In genomic region chr2:26382534-26382933, GRCh38 we compare ENCODE assay signal across 26 cellular contexts. TPM values are rescaled to one million over a fixed set of nuclear protein-coding genes. Genes with fewer than 3 reads are reported as not detected.
"Had no signal": no experiment of that assay in that cellular context is flagged by ENCODE, and none has a peak within 500 bp of the region (broad histone marks: within the 10 kb centered on the region; RNA-seq: fewer than 3 reads in every experiment).

No MANE protein-coding gene starts in this region.

- ATAC-seq: activated T-cell treated with anti-CD3 and anti-CD28 coated beads, Interleukin-2, amount 50 U/mL, for 4 hours; gastrocnemius medialis; left lung; naive thymus-derived CD8-positive, alpha-beta T cell; stimulated activated naive CD8-positive, alpha-beta T cell treated with anti-CD3 and anti-CD28 coated beads, Interleukin-15, amount 100 ng/mL, for 72 hours had no signal

- H3K4me3 ChIP-seq: colonic mucosa, esophagus squamous epithelium, gastrocnemius medialis, left lung, prostate gland, tibial nerve had no signal

- H3K27me3 Mint-ChIP-seq: activated naive CD8-positive, alpha-beta T cell; central memory CD8-positive, alpha-beta T cell; naive thymus-derived CD8-positive, alpha-beta T cell; stimulated activated naive CD8-positive, alpha-beta T cell treated with anti-CD3 and anti-CD28 coated beads, Interleukin-15, amount 100 ng/mL, for 72 hours had no signal

- H3K27ac ChIP-seq: colonic mucosa, esophagus squamous epithelium, gastrocnemius medialis, left lung, prostate gland, tibial nerve, WERI-Rb-1 had no signal

- DNase-seq: activated CD4-positive, CD25-positive, alpha-beta regulatory T cell treated with anti-CD3 and anti-CD28 coated beads, Interleukin-2, amount 50 U/mL, for 72 hours; activated CD8-positive, alpha-beta memory T cell treated with anti-CD3 and anti-CD28 coated beads for 24 hours; activated CD8-positive, alpha-beta memory T cell treated with anti-CD3 and anti-CD28 coated beads, Interleukin-2, amount 50 U/mL, for 48 hours; activated naive CD4-positive, alpha-beta T cell; activated T-cell treated with anti-CD3 and anti-CD28 coated beads, Interleukin-2, amount 50 U/mL, for 4 hours; colonic mucosa; esophagus squamous epithelium; gastrocnemius medialis; hippocampal formation; kidney glomerular epithelial cell; left lung; naive thymus-derived CD8-positive, alpha-beta T cell; stimulated activated CD4-positive, alpha-beta T cell treated with anti-CD3 and anti-CD28 coated beads, Interleukin-12 subunit alpha, Interleukin-12 subunit beta, amount 100 ng/mL, for 4 hours; stimulated activated naive CD8-positive, alpha-beta T cell treated with anti-CD3 and anti-CD28 coated beads, Interleukin-15, amount 100 ng/mL, for 72 hours; WERI-Rb-1 had no signal

- H3K4me1 ChIP-seq: colonic mucosa, esophagus squamous epithelium, gastrocnemius medialis, left lung, prostate gland, tibial nerve had no signal

- H3K27me3 ChIP-seq: colonic mucosa, esophagus squamous epithelium, gastrocnemius medialis, left lung, tibial nerve had no signal

- H3K9me3 Mint-ChIP-seq: activated T-cell treated with anti-CD3 and anti-CD28 coated beads, Interleukin-2, amount 50 U/mL, for 4 hours; activated T-helper 2 cell treated with anti-CD3 and anti-CD28 coated beads, Interferon-gamma antibody, Interleukin-2, Interleukin-4, amounts not matched to agents 10 μg/mL and 5 μg/mL and 100 μg/mL, durations not matched to agents 14 hours and 24 hours and 36 hours; central memory CD8-positive, alpha-beta T cell; naive thymus-derived CD8-positive, alpha-beta T cell; stimulated activated naive CD8-positive, alpha-beta T cell treated with anti-CD3 and anti-CD28 coated beads, Interleukin-15, amount 100 ng/mL, for 72 hours had no signal

- H3K4me3 Mint-ChIP-seq: activated naive CD8-positive, alpha-beta T cell; activated T-cell treated with anti-CD3 and anti-CD28 coated beads, Interleukin-2, amount 50 U/mL, for 4 hours; central memory CD8-positive, alpha-beta T cell; mesothelial cell of epicardium; naive thymus-derived CD8-positive, alpha-beta T cell; stimulated activated naive CD8-positive, alpha-beta T cell treated with anti-CD3 and anti-CD28 coated beads, Interleukin-15, amount 100 ng/mL, for 72 hours had no signal

- H3K36me3 ChIP-seq: colonic mucosa, prostate gland had no signal

- H3K27ac Mint-ChIP-seq: activated naive CD8-positive, alpha-beta T cell; activated T-helper 2 cell treated with anti-CD3 and anti-CD28 coated beads, Interferon-gamma antibody, Interleukin-2, Interleukin-4, amounts not matched to agents 10 μg/mL and 5 μg/mL and 100 μg/mL, durations not matched to agents 14 hours and 24 hours and 36 hours; mesothelial cell of epicardium; naive thymus-derived CD8-positive, alpha-beta T cell; stimulated activated naive CD8-positive, alpha-beta T cell treated with anti-CD3 and anti-CD28 coated beads, Interleukin-15, amount 100 ng/mL, for 72 hours had no signal

- H3K9me3 ChIP-seq: colonic mucosa, esophagus squamous epithelium, gastrocnemius medialis, left lung, prostate gland, tibial nerve had no signal

- FAIRE-seq: astrocyte had no signal

- H3K4me1 Mint-ChIP-seq: mesothelial cell of epicardium had no signal

RNA-seq across cellular contexts. Expression of gene DRC1, which starts 19.2 kb away (rescaled TPM):
- total RNA-seq: activated T-cell treated with anti-CD3 and anti-CD28 coated beads, Interleukin-2, amount 50 U/mL, for 4 hours; activated T-helper 2 cell treated with anti-CD3 and anti-CD28 coated beads, Interferon-gamma antibody, Interleukin-2, Interleukin-4, amounts not matched to agents 10 μg/mL and 5 μg/mL and 100 μg/mL, durations not matched to agents 14 hours and 24 hours and 36 hours; colonic mucosa; esophagus squamous epithelium; gastrocnemius medialis; lung microvascular endothelial cell; naive thymus-derived CD8-positive, alpha-beta T cell; T-helper 2 cell treated with Interferon-gamma antibody and Interleukin-4, amounts not matched to agents 100 ng/mL and 5 ng/mL, for 36 hours had no signal
- polyA plus RNA-seq: naive thymus-derived CD8-positive, alpha-beta T cell; urinary bladder had no signal

RNA-seq across cellular contexts. Expression of gene ADGRF3, which starts 35.9 kb away (rescaled TPM):
- total RNA-seq: gastrocnemius medialis, skeletal muscle tissue had no signal
